Comparison of ENCODE assay signal across 23 cellular contexts in genomic region chr4:37763831-37764230, GRCh38.
"Had no signal": no experiment of that assay in that cellular context is flagged by ENCODE, and none has a peak within 500 bp of the region (broad histone marks: within the 10 kb centered on the region; RNA-seq: fewer than 3 reads in every experiment).

No MANE protein-coding gene starts in this region.

- H3K27me3 ChIP-seq: brain microvascular endothelial cell, neural progenitor cell, sigmoid colon, spleen, upper lobe of left lung had no signal

- H3K9me3 ChIP-seq: sigmoid colon, spleen, thoracic aorta, upper lobe of left lung had no signal

- H3K4me3 ChIP-seq: coronary artery, neural progenitor cell, sigmoid colon, spleen, thoracic aorta, upper lobe of left lung had no signal

- H3K36me3 ChIP-seq: brain microvascular endothelial cell, neural progenitor cell, sigmoid colon, spleen, thoracic aorta, upper lobe of left lung had no signal

- ATAC-seq: activated CD8-positive, alpha-beta T cell treated with anti-CD3 and anti-CD28 coated beads for 36 hours; activated T-helper 17 cell treated with anti-CD3 and anti-CD28 coated beads, Interleukin-2, amount 50 U/mL, for 72 hours; left cardiac atrium; stimulated activated memory B cell treated with anti-CD40 and anti-IgM and Interleukin-4, amounts not matched to agents 10 μg/mL and 1 μg/mL and 100 μg/mL, for 72 hours had no signal

- H3K27ac ChIP-seq: brain microvascular endothelial cell, coronary artery, neural progenitor cell, sigmoid colon, spleen, thoracic aorta, upper lobe of left lung had no signal

- DNase-seq: activated CD4-positive, alpha-beta T cell treated with anti-CD3 and anti-CD28 coated beads for 48 hours; activated CD4-positive, CD25-positive, alpha-beta regulatory T cell; activated CD8-positive, alpha-beta T cell treated with anti-CD3 and anti-CD28 coated beads for 36 hours; activated naive CD4-positive, alpha-beta T cell treated with Interleukin-2 at 50 U/mL for 16 hours; activated T-cell treated with anti-CD3 and anti-CD28 coated beads, Interleukin-2, amount 50 U/mL, for 1 hour; brain microvascular endothelial cell; foreskin melanocyte; glutamatergic neuron; hippocampal formation; left cardiac atrium; midbrain; sigmoid colon; spleen; stimulated activated CD4-positive, alpha-beta T cell treated with anti-CD3 and anti-CD28 coated beads, Interleukin-4, amount 100 ng/mL, for 4 hours; T-helper 1 cell; T-helper 9 cell had no signal

- FAIRE-seq: islet of Langerhans had no signal

- H3K4me1 ChIP-seq: neural progenitor cell, sigmoid colon had no signal
